In the genomic region with DNA sequence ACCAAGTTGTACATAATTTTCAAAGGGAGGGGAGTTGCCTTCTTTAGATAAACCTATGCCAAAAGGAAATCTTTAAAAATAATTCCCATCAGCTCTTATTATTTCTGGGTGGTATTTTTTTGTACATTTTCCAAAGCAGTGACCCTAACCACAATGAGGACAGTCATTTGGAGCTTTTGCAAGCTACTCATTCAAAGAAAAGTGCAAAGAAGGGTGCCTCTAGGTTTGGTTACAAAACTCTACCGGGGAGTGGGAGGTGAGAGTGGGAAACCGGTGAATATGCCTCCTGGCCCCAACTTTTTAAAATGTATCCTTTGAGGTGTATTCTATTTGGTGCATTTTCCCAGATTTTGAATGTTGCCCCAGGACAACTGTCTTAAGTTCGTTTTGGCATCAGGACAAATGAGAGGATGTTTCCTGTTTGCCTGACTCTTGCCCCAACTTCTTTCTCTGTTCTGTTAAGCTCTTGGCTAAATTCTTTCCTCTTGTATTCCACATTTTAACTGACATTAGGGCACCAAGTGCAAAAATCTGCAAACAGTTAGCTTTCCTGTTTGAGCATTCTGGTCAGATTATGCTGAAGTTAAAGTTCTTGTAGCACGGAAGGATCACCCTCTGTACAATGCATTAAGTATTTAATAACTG, we compare ENCODE assay signal across 14 cellular contexts.
DNase-seq lines count a peak whose midpoint lies in the region; ATAC-seq, FAIRE-seq and TF ChIP-seq lines count a peak whose summit lies in the region.
"Had no signal": no experiment of that assay in that cellular context is flagged by ENCODE, and none has a peak within 500 bp of the region (broad histone marks: within the 10 kb centered on the region; RNA-seq: fewer than 3 reads in every experiment).

No MANE protein-coding gene starts in this region.

- no peak overlapping the region for H3K4me2 ChIP-seq in GM12878 (ENCODE audit: control insufficient read depth, insufficient read depth)

- DNase-seq in GM12878 (ENCODE audit: low read depth, low spot score) (no peak), iris pigment epithelial cell (ENCODE audit: low read depth) (peak; percentile 40), DMS153 treated with DMSO at 0.1 percent for 48 hours (lab: John Stamatoyannopoulos, UW; ENCODE audit: unreplicated experiment) (no peak), HT-29 (ENCODE audit: low spot score) (no peak), cerebellar cortex (ENCODE audit: low spot score) (no peak), GM19240 (ENCODE audit: insufficient read length, low spot score) (no peak)
- DNase-seq: activated effector memory CD4-positive, alpha-beta T cell treated with anti-CD3 and anti-CD28 coated beads, Interleukin-2, amount 50 U/mL, for 16 hours; DMS79 treated with DMSO at 0.1 percent for 48 hours had no signal

- no peaks in the 10 kb centered on the region for H3K9me3 ChIP-seq in GM12878 (replicated peaks; ENCODE audit: control insufficient read depth, insufficient read depth, low read length)

- no peak overlapping the region for H3K9ac ChIP-seq in GM12878 (ENCODE audit: control insufficient read depth, insufficient read depth, low read length)

- TF ChIP-seq POLR2A in GM12878 (IDR thresholded peaks at IDR 0.05; ENCODE audit: low read depth, low read length), result no peak

- H3K79me2 ChIP-seq in ACC112 (ENCODE audit: control insufficient read depth, insufficient read depth, low read length, unreplicated experiment) (peaks cover 8% of the 10 kb centered on the region), GM12878 (ENCODE audit: control insufficient read depth, insufficient read depth, low read length) (peaks cover 5% of the 10 kb centered on the region)

- no peak overlapping the region for H3K4me3 ChIP-seq in ACC112 (ENCODE audit: low read depth, low read length)
- no peak overlapping the region for H3K4me3 ChIP-seq in GM12878
- H3K4me3 ChIP-seq: lung had no signal

- BruUV-seq in GM12878 (replicated peaks; lab: Mats Ljungman, UMichigan), result no TSS peak

- SMC1A ChIA-PET in GM12878 (lab: Charles Lee; ENCODE audit: uncharacterized antibody, unreplicated experiment), result interaction anchor here (0.7 to 8.8 kb wide), 18 partner anchors 7 to 142 kb away, joined by 3 to 76 read pairs (median 6); partner anchors contain the start of genes MKKS and SLX4IP

- H3K36me3 ChIP-seq in ACC112 (ENCODE audit: insufficient read depth, low read length) (no peaks in the 10 kb centered on the region), GM12878 (ENCODE audit: control insufficient read depth in 2 of 2, insufficient read depth in 2 of 2, low read length in 1 of 2) (no peaks in the 10 kb centered on the region)

- no peak for TF ChIP-seq EP300 in GM12878 (IDR thresholded peaks at IDR 0.05; ENCODE audit: borderline replicate concordance in 1 of 2, control insufficient read depth in 1 of 2, low read depth in 2 of 2, low read length in 2 of 2)

- no peak for TF ChIP-seq RAD21 in GM12878 (IDR thresholded peaks at IDR 0.05; ENCODE audit: insufficient read depth, low read depth, low read length)

- 55% methylated on average over 4 of the region's 4 CpGs for WGBS in GM12878 (ENCODE audit: insufficient coverage, insufficient replicate concordance, low lambda C conversion rate, missing lambda C conversion rate)

- RAD21 ChIA-PET in GM12878 (lab: Charles Lee; ENCODE audit: unreplicated experiment), result interaction anchor here (0.6 to 5.9 kb wide), 11 partner anchors 18 to 903 kb away, joined by 3 to 77 read pairs (median 4); no protein-coding TSS in a partner anchor

- in situ Hi-C loops in GM12878 (cut with MboI), result no loop called here

- H2AFZ ChIP-seq in ACC112 (ENCODE audit: low read length, unreplicated experiment) (no peak overlapping the region), GM12878 (ENCODE audit: control insufficient read depth, low read depth, low read length) (no peak overlapping the region)

- H4K20me1 ChIP-seq in GM12878 (ENCODE audit: control insufficient read depth, insufficient read depth), result no peaks in the 10 kb centered on the region

- FAIRE-seq in GM12878 (lab: Jason Lieb, UNC), result no peak
- FAIRE-seq: endometrium, H54, RCC 7860 had no signal

- intact Hi-C loops in GM12878 (cut with micrococcal nuclease; ENCODE audit: unreplicated experiment), result loop anchor here (5.0 kb wide), 1 partner anchor 82 kb away; the partner anchor contains the start of gene MKKS

- peak; percentile 21 for ATAC-seq in HG02759 (IDR thresholded peaks at IDR 0.05; ENCODE audit: unreplicated experiment)
- ATAC-seq in GM12878, result peak; percentile 26

- POLR2A ChIA-PET in GM12878 (lab: Charles Lee), result interaction anchor here (1.5 to 3.0 kb wide), 3 partner anchors 10 to 38 kb away, joined by 4 to 11 read pairs (median 7); no protein-coding TSS in a partner anchor

- peak overlapping the region; percentile 21; the same call in 1 of the 2 replicates for H3K27ac ChIP-seq in ACC112 (ENCODE audit: low read depth, low read length)
- H3K27ac ChIP-seq in GM12878 (ENCODE audit: control insufficient read depth, insufficient read depth), result peak overlapping the region; percentile 20; the same call in 1 of the 2 replicates

- CTCF ChIA-PET in GM12878 (lab: Yijun Ruan, JAX), result interaction anchor here (0.6 to 7.5 kb wide), 17 partner anchors 8 to 196 kb away, joined by 3 to 46 read pairs (median 4); partner anchors contain the start of gene MKKS

- H3K27me3 ChIP-seq in ACC112 (ENCODE audit: insufficient read depth, low read length) (no peaks in the 10 kb centered on the region), GM12878 (replicated peaks in 1 of 2; ENCODE audit: control insufficient read depth in 2 of 2, insufficient read depth in 2 of 2, low read length in 1 of 2) (no peaks in the 10 kb centered on the region)

- H3K4me1 ChIP-seq in ACC112 (ENCODE audit: control insufficient read depth, insufficient read depth, low read length, unreplicated experiment) (peaks cover 36% of the 10 kb centered on the region), GM12878 (ENCODE audit: control insufficient read depth, insufficient read depth, low read length) (peaks cover 32% of the 10 kb centered on the region)

- no peak for TF ChIP-seq CTCF in GM12878 (IDR thresholded peaks at IDR 0.05 in 2 of 3, conservative IDR thresholded peaks at IDR 0.05 in 1 of 3; ENCODE audit: control insufficient read depth in 2 of 3, extremely low read depth in 1 of 3, insufficient read depth in 1 of 3, low read depth in 3 of 3, low read length in 3 of 3)

TF ChIP-seq in GM12878, 131 proteins besides CTCF, POLR2A, EP300 and RAD21 (continues in another document):
- TF ChIP-seq GABPA (IDR thresholded peaks at IDR 0.05; ENCODE audit: low read depth), result 0 out of 2 replicates have a peak, but pooled peaks have one; percentile 11
- peak; percentile 85 for TF ChIP-seq RUNX3 (IDR thresholded peaks at IDR 0.05; ENCODE audit: low read length)
- TF ChIP-seq KAT2A (conservative IDR thresholded peaks at IDR 0.05; ENCODE audit: control insufficient read depth, low read depth, low read length), result no peak
- TF ChIP-seq RFX5 (IDR thresholded peaks at IDR 0.05; ENCODE audit: low read depth, low read length), result no peak
- TF ChIP-seq, protein P1, sequence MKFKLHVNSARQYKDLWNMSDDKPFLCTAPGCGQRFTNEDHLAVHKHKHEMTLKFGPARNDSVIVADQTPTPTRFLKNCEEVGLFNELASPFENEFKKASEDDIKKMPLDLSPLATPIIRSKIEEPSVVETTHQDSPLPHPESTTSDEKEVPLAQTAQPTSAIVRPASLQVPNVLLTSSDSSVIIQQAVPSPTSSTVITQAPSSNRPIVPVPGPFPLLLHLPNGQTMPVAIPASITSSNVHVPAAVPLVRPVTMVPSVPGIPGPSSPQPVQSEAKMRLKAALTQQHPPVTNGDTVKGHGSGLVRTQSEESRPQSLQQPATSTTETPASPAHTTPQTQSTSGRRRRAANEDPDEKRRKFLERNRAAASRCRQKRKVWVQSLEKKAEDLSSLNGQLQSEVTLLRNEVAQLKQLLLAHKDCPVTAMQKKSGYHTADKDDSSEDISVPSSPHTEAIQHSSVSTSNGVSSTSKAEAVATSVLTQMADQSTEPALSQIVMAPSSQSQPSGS (IDR thresholded peaks at IDR 0.05; ENCODE audit: low read length), result peak; percentile 50; the same call in 1 of the 2 replicates
- TF ChIP-seq, protein P2, sequence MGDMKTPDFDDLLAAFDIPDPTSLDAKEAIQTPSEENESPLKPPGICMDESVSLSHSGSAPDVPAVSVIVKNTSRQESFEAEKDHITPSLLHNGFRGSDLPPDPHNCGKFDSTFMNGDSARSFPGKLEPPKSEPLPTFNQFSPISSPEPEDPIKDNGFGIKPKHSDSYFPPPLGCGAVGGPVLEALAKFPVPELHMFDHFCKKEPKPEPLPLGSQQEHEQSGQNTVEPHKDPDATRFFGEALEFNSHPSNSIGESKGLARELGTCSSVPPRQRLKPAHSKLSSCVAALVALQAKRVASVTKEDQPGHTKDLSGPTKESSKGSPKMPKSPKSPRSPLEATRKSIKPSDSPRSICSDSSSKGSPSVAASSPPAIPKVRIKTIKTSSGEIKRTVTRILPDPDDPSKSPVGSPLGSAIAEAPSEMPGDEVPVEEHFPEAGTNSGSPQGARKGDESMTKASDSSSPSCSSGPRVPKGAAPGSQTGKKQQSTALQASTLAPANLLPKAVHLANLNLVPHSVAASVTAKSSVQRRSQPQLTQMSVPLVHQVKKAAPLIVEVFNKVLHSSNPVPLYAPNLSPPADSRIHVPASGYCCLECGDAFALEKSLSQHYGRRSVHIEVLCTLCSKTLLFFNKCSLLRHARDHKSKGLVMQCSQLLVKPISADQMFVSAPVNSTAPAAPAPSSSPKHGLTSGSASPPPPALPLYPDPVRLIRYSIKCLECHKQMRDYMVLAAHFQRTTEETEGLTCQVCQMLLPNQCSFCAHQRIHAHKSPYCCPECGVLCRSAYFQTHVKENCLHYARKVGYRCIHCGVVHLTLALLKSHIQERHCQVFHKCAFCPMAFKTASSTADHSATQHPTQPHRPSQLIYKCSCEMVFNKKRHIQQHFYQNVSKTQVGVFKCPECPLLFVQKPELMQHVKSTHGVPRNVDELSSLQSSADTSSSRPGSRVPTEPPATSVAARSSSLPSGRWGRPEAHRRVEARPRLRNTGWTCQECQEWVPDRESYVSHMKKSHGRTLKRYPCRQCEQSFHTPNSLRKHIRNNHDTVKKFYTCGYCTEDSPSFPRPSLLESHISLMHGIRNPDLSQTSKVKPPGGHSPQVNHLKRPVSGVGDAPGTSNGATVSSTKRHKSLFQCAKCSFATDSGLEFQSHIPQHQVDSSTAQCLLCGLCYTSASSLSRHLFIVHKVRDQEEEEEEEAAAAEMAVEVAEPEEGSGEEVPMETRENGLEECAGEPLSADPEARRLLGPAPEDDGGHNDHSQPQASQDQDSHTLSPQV (IDR thresholded peaks at IDR 0.05), result no peak
